ENCODE assay signal across 1 cellular context in the genomic region with DNA sequence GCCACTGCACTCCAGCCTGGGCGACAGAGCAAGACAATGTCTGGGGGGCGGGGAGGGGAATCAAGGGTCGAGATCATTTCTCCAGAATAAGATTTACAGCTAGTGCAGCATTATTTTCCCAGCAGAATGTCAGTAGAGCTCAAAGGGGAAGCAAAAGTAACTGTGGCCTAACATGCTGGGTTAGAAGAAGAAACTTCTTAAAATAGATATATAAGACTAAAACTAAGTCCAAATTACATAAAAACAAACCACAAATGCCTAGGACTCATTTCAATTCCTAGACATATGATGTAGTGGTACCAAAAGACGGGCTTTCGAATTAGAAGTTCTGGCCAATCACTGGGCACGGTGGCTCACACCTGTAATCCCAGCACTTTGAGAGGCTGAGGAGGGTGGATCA.
TF ChIP-seq lines count a peak whose summit lies in the region.

No MANE protein-coding gene starts in this region.

TF ChIP-seq in GM23338, 12 proteins besides CTCF, POLR2A, EP300 and RAD21 (continued from another document):
- TF ChIP-seq, protein P1, sequence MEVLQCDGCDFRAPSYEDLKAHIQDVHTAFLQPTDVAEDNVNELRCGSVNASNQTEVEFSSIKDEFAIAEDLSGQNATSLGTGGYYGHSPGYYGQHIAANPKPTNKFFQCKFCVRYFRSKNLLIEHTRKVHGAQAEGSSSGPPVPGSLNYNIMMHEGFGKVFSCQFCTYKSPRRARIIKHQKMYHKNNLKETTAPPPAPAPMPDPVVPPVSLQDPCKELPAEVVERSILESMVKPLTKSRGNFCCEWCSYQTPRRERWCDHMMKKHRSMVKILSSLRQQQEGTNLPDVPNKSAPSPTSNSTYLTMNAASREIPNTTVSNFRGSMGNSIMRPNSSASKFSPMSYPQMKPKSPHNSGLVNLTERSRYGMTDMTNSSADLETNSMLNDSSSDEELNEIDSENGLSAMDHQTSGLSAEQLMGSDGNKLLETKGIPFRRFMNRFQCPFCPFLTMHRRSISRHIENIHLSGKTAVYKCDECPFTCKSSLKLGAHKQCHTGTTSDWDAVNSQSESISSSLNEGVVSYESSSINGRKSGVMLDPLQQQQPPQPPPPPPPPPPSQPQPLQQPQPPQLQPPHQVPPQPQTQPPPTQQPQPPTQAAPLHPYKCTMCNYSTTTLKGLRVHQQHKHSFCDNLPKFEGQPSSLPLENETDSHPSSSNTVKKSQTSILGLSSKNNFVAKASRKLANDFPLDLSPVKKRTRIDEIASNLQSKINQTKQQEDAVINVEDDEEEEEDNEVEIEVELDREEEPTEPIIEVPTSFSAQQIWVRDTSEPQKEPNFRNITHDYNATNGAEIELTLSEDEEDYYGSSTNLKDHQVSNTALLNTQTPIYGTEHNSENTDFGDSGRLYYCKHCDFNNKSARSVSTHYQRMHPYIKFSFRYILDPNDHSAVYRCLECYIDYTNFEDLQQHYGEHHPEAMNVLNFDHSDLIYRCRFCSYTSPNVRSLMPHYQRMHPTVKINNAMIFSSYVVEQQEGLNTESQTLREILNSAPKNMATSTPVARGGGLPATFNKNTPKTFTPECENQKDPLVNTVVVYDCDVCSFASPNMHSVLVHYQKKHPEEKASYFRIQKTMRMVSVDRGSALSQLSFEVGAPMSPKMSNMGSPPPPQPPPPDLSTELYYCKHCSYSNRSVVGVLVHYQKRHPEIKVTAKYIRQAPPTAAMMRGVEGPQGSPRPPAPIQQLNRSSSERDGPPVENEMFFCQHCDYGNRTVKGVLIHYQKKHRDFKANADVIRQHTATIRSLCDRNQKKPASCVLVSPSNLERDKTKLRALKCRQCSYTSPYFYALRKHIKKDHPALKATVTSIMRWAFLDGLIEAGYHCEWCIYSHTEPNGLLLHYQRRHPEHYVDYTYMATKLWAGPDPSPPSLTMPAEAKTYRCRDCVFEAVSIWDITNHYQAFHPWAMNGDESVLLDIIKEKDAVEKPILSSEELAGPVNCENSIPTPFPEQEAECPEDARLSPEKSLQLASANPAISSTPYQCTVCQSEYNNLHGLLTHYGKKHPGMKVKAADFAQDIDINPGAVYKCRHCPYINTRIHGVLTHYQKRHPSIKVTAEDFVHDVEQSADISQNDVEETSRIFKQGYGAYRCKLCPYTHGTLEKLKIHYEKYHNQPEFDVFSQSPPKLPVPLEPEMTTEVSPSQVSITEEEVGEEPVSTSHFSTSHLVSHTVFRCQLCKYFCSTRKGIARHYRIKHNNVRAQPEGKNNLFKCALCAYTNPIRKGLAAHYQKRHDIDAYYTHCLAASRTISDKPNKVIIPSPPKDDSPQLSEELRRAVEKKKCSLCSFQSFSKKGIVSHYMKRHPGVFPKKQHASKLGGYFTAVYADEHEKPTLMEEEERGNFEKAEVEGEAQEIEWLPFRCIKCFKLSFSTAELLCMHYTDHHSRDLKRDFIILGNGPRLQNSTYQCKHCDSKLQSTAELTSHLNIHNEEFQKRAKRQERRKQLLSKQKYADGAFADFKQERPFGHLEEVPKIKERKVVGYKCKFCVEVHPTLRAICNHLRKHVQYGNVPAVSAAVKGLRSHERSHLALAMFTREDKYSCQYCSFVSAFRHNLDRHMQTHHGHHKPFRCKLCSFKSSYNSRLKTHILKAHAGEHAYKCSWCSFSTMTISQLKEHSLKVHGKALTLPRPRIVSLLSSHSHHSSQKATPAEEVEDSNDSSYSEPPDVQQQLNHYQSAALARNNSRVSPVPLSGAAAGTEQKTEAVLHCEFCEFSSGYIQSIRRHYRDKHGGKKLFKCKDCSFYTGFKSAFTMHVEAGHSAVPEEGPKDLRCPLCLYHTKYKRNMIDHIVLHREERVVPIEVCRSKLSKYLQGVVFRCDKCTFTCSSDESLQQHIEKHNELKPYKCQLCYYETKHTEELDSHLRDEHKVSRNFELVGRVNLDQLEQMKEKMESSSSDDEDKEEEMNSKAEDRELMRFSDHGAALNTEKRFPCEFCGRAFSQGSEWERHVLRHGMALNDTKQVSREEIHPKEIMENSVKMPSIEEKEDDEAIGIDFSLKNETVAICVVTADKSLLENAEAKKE (CRISPR knock-in tag; IDR thresholded peaks at IDR 0.05): no peak
- TF ChIP-seq JUNB (IDR thresholded peaks at IDR 0.05; ENCODE audit: unreplicated experiment): no peak
- no peak for TF ChIP-seq REST (IDR thresholded peaks at IDR 0.05; ENCODE audit: unreplicated experiment)
- TF ChIP-seq ZNF331 (CRISPR knock-in tag; IDR thresholded peaks at IDR 0.05; ENCODE audit: low read depth): no peak
- no peak for TF ChIP-seq EZH2 (IDR thresholded peaks at IDR 0.05; ENCODE audit: low read depth, unreplicated experiment)
- no peak for TF ChIP-seq STAT1 (IDR thresholded peaks at IDR 0.05; ENCODE audit: unreplicated experiment)
- no peak for TF ChIP-seq POLR2AphosphoS5 (IDR thresholded peaks at IDR 0.05; ENCODE audit: low read depth)
- no peak for TF ChIP-seq NANOG (IDR thresholded peaks at IDR 0.05; ENCODE audit: borderline replicate concordance)
- no peak for TF ChIP-seq EZH2phosphoT487 (IDR thresholded peaks at IDR 0.05; ENCODE audit: unreplicated experiment)
